8 cellular contexts compared by ENCODE assay signal in genomic region chr4:128553665-128554515, GRCh38.
A peak's percentile ranks its signal among the peaks of the same experiment; 100 is the strongest.
DNase-seq lines count a peak whose midpoint lies in the region; ATAC-seq and TF ChIP-seq lines count a peak whose summit lies in the region.

No MANE protein-coding gene starts in this region.

- DNase-seq in CD4-positive, alpha-beta T cell: no peak
- peak; percentile 15 for DNase-seq in NCI-H1105 (lab: John Stamatoyannopoulos, UW)
- peak; percentile 25 for DNase-seq in MCF 10A (ENCODE audit: unreplicated experiment)
- no peak for DNase-seq in SW480 (ENCODE audit: low spot score)
- no peak for DNase-seq in NCI-H2081 treated with DMSO at 0.1 percent for 48 hours (lab: John Stamatoyannopoulos, UW)
- no peak for DNase-seq in NK-92 (lab: John Stamatoyannopoulos, UW; ENCODE audit: unreplicated experiment)

- BruUV-seq in MCF 10A (replicated peaks; lab: Mats Ljungman, UMichigan): no TSS peak

- peaks cover 6% of the 10 kb centered on the region for H3K36me3 Mint-ChIP-seq in CD4-positive, alpha-beta T cell (ENCODE audit: low read depth)
- peaks cover 6% of the 10 kb centered on the region for H3K36me3 Mint-ChIP-seq in MCF 10A (ENCODE audit: insufficient read depth, unreplicated experiment)

- TF ChIP-seq CTCF in CD4-positive, alpha-beta T cell (IDR thresholded peaks at IDR 0.05): no peak
- TF ChIP-seq CTCF in MCF 10A (IDR thresholded peaks at IDR 0.05; ENCODE audit: unreplicated experiment): no peak

- intact Hi-C loops in CD4-positive, alpha-beta T cell (cut with DNase I, micrococcal nuclease): no loop called here
- intact Hi-C loops in MCF 10A (cut with micrococcal nuclease): loop anchor here (1.0 to 5.0 kb wide), 5 partner anchors 25 to 267 kb away; partner anchors contain the start of gene PGRMC2

- H3K4me1 ChIP-seq in muscle layer of colon (ENCODE audit: insufficient read depth, low read length): peaks cover 20% of the 10 kb centered on the region

- POLR2A ChIA-PET in CD4-positive, alpha-beta T cell (lab: Charles Lee): interaction anchor here (0.8 to 1.7 kb wide), 2 partner anchors 256 to 539 kb away, joined by 3 to 7 read pairs; partner anchors contain the start of genes JADE1 and SCLT1
- POLR2A ChIA-PET in MCF 10A (lab: Yijun Ruan, JAX): interaction anchor here (0.7 to 3.3 kb wide), 29 partner anchors 9 to 1078 kb away, joined by 3 to 18 read pairs (median 5); partner anchors contain the start of gene JADE1

- H3K9me3 ChIP-seq in CD4-positive, alpha-beta T cell (ENCODE audit: control insufficient read depth, low read length): no peaks in the 10 kb centered on the region
- H3K9me3 ChIP-seq in muscle layer of colon (ENCODE audit: low read length): no peaks in the 10 kb centered on the region

- H3K9ac ChIP-seq in muscle layer of colon (ENCODE audit: low read length): peak overlapping the region; percentile 77

- peak overlapping the region; percentile 70 for H3K27ac Mint-ChIP-seq in CD4-positive, alpha-beta T cell
- H3K27ac Mint-ChIP-seq in MCF 10A (ENCODE audit: low read depth, unreplicated experiment): peak overlapping the region; percentile 98

- H3K4me3 ChIP-seq in muscle layer of colon (ENCODE audit: low read depth in 1 of 2, low read length in 2 of 2): peak overlapping the region in 1 of 2 donors; percentile 90

- H3K27me3 Mint-ChIP-seq in CD4-positive, alpha-beta T cell: peaks cover 9% of the 10 kb centered on the region
- no peaks in the 10 kb centered on the region for H3K27me3 Mint-ChIP-seq in MCF 10A (ENCODE audit: insufficient read depth, unreplicated experiment)

- peak overlapping the region; percentile 97 for H3K4me3 Mint-ChIP-seq in CD4-positive, alpha-beta T cell
- peak overlapping the region; percentile 77 for H3K4me3 Mint-ChIP-seq in MCF 10A (ENCODE audit: unreplicated experiment)

- no peaks in the 10 kb centered on the region for H3K9me3 Mint-ChIP-seq in CD4-positive, alpha-beta T cell
- H3K9me3 Mint-ChIP-seq in MCF 10A (ENCODE audit: unreplicated experiment): no peaks in the 10 kb centered on the region

- CTCF ChIA-PET in CD4-positive, alpha-beta T cell (lab: Charles Lee): interaction anchor here (0.6 to 2.6 kb wide), 4 partner anchors 16 to 788 kb away, joined by 3 to 7 read pairs (median 3); no protein-coding TSS in a partner anchor
- CTCF ChIA-PET in MCF 10A (lab: Yijun Ruan, JAX): interaction anchor here (0.7 to 5.5 kb wide), 11 partner anchors 9 to 277 kb away, joined by 3 to 52 read pairs (median 3); no protein-coding TSS in a partner anchor

- no peaks in the 10 kb centered on the region for H3K36me3 ChIP-seq in muscle layer of colon (ENCODE audit: insufficient read depth, low read length)

- no peaks in the 10 kb centered on the region for H3K27me3 ChIP-seq in CD4-positive, alpha-beta T cell (ENCODE audit: control insufficient read depth, insufficient read depth, low read length)
- H3K27me3 ChIP-seq in muscle layer of colon (ENCODE audit: control insufficient read depth in 1 of 2, insufficient read depth in 2 of 2, low read length in 2 of 2): no peaks in the 10 kb centered on the region

- ATAC-seq in CD4-positive, alpha-beta T cell (ENCODE audit: poor library complexity): no peak
- no peak for ATAC-seq in HG02588 (IDR thresholded peaks at IDR 0.05; ENCODE audit: unreplicated experiment)

- peaks cover 16% of the 10 kb centered on the region for H3K4me1 Mint-ChIP-seq in CD4-positive, alpha-beta T cell (ENCODE audit: low read depth)
- H3K4me1 Mint-ChIP-seq in MCF 10A (ENCODE audit: insufficient read depth, unreplicated experiment): peaks cover 11% of the 10 kb centered on the region

- H3K27ac ChIP-seq in CD4-positive, alpha-beta T cell (ENCODE audit: low read depth, low read length): no peak overlapping the region
- peak overlapping the region; percentile 96 for H3K27ac ChIP-seq in muscle layer of colon (ENCODE audit: low read depth, low read length)

Comparison
In these comparisons a context has a peak if more than half of its experiments do, and no peak if none do; other contexts are left out.
1. DNase-seq: peak in NCI-H1105 (single experiment) and MCF 10A (single experiment); none in CD4-positive, alpha-beta T cell (0 of 10), SW480 (single experiment), NCI-H2081 treated with DMSO at 0.1 percent for 48 hours (single experiment) and NK-92 (single experiment).